1 cellular context compared by ENCODE assay signal in genomic region chr17:78679495-78680395, GRCh38.
TF ChIP-seq lines count a peak whose summit lies in the region.

No MANE protein-coding gene starts in this region.

TF ChIP-seq in SK-N-SH, 30 proteins besides CTCF, POLR2A, EP300 and RAD21 (continued from another document):
- TF ChIP-seq PBX3 (IDR thresholded peaks at IDR 0.05) (no peak), JUND (IDR thresholded peaks at IDR 0.05) (no peak), CHD2 (IDR thresholded peaks at IDR 0.05; ENCODE audit: low read length, partially characterized antibody) (no peak), YY1 (IDR thresholded peaks at IDR 0.05; ENCODE audit: low read depth) (no peak), TAF1 (IDR thresholded peaks at IDR 0.05; ENCODE audit: borderline replicate concordance, low read depth, low read length) (no peak)
